ENCODE assay signal across 11 cellular contexts in the genomic region with DNA sequence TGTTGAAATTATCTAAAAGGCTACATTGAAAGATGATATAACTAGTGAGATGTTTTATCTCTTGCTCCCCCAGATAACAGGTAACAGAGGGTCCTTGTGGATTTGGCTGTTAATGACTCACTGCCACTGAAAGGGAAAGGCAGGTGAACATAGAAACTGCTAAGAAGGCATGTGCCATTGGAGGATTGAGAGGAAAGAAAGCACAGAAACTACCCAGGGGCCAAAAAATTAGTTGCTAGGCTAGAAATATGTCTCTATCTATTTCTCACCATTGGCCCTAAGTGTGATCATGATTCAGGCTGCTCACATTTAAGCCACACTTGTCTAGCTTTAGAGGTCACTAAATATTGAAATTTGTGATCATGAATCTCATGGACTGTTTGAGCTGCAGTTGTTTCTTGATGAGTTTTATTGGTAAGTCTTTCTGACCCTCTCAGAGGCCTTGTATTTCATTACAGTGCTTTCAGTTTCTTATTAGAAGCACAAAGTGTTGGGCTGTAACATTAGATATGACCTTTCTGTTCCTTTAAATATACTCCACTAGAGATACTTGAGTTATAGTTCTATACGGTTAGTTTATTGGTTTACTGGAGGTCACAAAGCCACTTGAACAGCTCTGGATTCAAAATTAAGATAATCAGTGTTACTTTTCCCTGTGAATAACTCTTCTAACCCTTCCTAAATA. TPM values are rescaled to one million over a fixed set of nuclear protein-coding genes. Genes with fewer than 3 reads are reported as not detected.
A peak's percentile ranks its signal among the peaks of the same experiment; 100 is the strongest.
DNase-seq lines count a peak whose midpoint lies in the region; ATAC-seq, FAIRE-seq and TF ChIP-seq lines count a peak whose summit lies in the region.
"Had no signal": no experiment of that assay in that cellular context is flagged by ENCODE, and none has a peak within 500 bp of the region (broad histone marks: within the 10 kb centered on the region; RNA-seq: fewer than 3 reads in every experiment).

No MANE protein-coding gene starts in this region.

- H3K9me3 Mint-ChIP-seq in activated CD4-positive, alpha-beta memory T cell treated with anti-CD3 and anti-CD28 coated beads, Interleukin-2, amount 10 ng/mL, durations not matched to agents 7 days and 5 days: no peaks in the 10 kb centered on the region

- peak overlapping the region; percentile 65 for H3K27ac Mint-ChIP-seq in activated CD4-positive, alpha-beta memory T cell treated with anti-CD3 and anti-CD28 coated beads, Interleukin-2, amount 10 ng/mL, durations not matched to agents 7 days and 5 days

- CTCF ChIA-PET in activated CD4-positive, alpha-beta memory T cell treated with anti-CD3 and anti-CD28 coated beads, Interleukin-2, amount 10 ng/mL, durations not matched to agents 7 days and 5 days (lab: Charles Lee): interaction anchor here (0.6 kb wide), 1 partner anchor 11 kb away, joined by 3 read pairs; no protein-coding TSS in a partner anchor

- DNase-seq in GM12891 (ENCODE audit: insufficient read length, low spot score) (no peak), COLO829 (ENCODE audit: low spot score) (no peak), caudate nucleus (lab: John Stamatoyannopoulos, UW) (no peak), GDM1 (lab: John Stamatoyannopoulos, UW) (no peak)
- DNase-seq in activated CD4-positive, alpha-beta memory T cell treated with anti-CD3 and anti-CD28 coated beads, Interleukin-2, amount 10 ng/mL, durations not matched to agents 7 days and 5 days: no peak
- DNase-seq in activated CD4-positive, alpha-beta T cell treated with anti-CD3 and anti-CD28 coated beads for 48 hours: no peak
- DNase-seq: DND-41 had no signal

- H3K36me3 Mint-ChIP-seq in activated CD4-positive, alpha-beta memory T cell treated with anti-CD3 and anti-CD28 coated beads, Interleukin-2, amount 10 ng/mL, durations not matched to agents 7 days and 5 days (ENCODE audit: low read depth): peaks cover 46% of the 10 kb centered on the region

- no peak overlapping the region for H3K27ac ChIP-seq in caudate nucleus (ENCODE audit: low read depth, low read length)
- H3K27ac ChIP-seq: coronary artery, suprapubic skin had no signal

- peak; percentile 34 for ATAC-seq in GM19397 (IDR thresholded peaks at IDR 0.05; ENCODE audit: unreplicated experiment)
- peak; percentile 33 for ATAC-seq in HG02970 (IDR thresholded peaks at IDR 0.05; ENCODE audit: low FRiP score, unreplicated experiment)

- no peak for TF ChIP-seq POLR2A in GM12891 (IDR thresholded peaks at IDR 0.05; ENCODE audit: low read depth, low read length)

- H3K4me1 Mint-ChIP-seq in activated CD4-positive, alpha-beta memory T cell treated with anti-CD3 and anti-CD28 coated beads, Interleukin-2, amount 10 ng/mL, durations not matched to agents 7 days and 5 days: peaks cover 64% of the 10 kb centered on the region

- peak overlapping the region; percentile 8 for H3K4me3 Mint-ChIP-seq in activated CD4-positive, alpha-beta memory T cell treated with anti-CD3 and anti-CD28 coated beads, Interleukin-2, amount 10 ng/mL, durations not matched to agents 7 days and 5 days

- no peaks in the 10 kb centered on the region for H3K27me3 Mint-ChIP-seq in activated CD4-positive, alpha-beta memory T cell treated with anti-CD3 and anti-CD28 coated beads, Interleukin-2, amount 10 ng/mL, durations not matched to agents 7 days and 5 days

- POLR2A ChIA-PET in activated CD4-positive, alpha-beta memory T cell treated with anti-CD3 and anti-CD28 coated beads, Interleukin-2, amount 10 ng/mL, durations not matched to agents 7 days and 5 days (lab: Charles Lee): interaction anchor here (0.9 to 1.1 kb wide), 4 partner anchors 9 to 268 kb away, joined by 3 read pairs; a partner anchor contains a TSS

- FAIRE-seq in GM12891 (lab: Jason Lieb, UNC): peak; percentile 92

TF ChIP-seq in GM12891, 5 proteins besides CTCF, POLR2A, EP300 and RAD21:
- TF ChIP-seq PAX5 (IDR thresholded peaks at IDR 0.05; ENCODE audit: insufficient read depth, low read length, severe bottlenecking) (no peak), TAF1 (IDR thresholded peaks at IDR 0.05; ENCODE audit: low read depth, low read length) (no peak), SPI1 (IDR thresholded peaks at IDR 0.05; ENCODE audit: low read depth, low read length) (no peak), POU2F2 (IDR thresholded peaks at IDR 0.05; ENCODE audit: low read depth, low read length) (no peak), POLR2AphosphoS5 (IDR thresholded peaks at IDR 0.05; ENCODE audit: low read depth, low read length) (no peak)

RNA-seq across cellular contexts. Expression of a gene that starts 26.2 kb away (rescaled TPM):
- 11.7 TPM for polyA plus RNA-seq in GM12891 (2012; ENCODE audit: low read depth, missing spikeins)
- 10 to 100 TPM; 21.7 to 28.1 TPM for total RNA-seq in activated CD4-positive, alpha-beta memory T cell treated with anti-CD3 and anti-CD28 coated beads, Interleukin-2, amount 10 ng/mL, durations not matched to agents 7 days and 5 days
